Comparison of ENCODE assay signal across 8 cellular contexts in the genomic region with DNA sequence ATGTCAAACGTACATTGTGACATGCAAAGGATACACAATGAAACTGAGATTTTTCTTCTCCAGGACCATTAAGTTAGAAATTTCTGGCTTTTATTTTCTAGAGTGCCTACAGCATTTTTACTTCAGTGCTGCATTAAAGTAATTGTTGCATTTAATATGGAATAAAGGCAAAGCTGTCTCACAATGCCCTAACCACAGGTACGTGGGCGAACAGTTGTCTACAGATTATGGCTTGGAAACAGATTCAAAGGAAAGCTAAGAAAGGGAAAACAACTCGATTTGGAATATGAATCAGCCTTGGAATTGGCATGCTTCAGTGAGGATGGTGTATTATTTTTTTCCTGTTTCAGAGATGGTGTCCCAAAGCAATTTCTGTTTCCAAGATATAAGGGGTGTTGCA.
"Had no signal": no experiment of that assay in that cellular context is flagged by ENCODE, and none has a peak within 500 bp of the region (broad histone marks: within the 10 kb centered on the region; RNA-seq: fewer than 3 reads in every experiment).

No MANE protein-coding gene starts in this region.

- H3K27ac ChIP-seq: GM23248, HL-60, KMS-11 had no signal

- ATAC-seq: HepG2 had no signal

- DNase-seq: GM23248, GOT3, H7, HCEC 1CT, KBM-7 had no signal

- H3K4me3 ChIP-seq: GM23248 had no signal
